ENCODE assay signal across 3 cellular contexts in the genomic region with DNA sequence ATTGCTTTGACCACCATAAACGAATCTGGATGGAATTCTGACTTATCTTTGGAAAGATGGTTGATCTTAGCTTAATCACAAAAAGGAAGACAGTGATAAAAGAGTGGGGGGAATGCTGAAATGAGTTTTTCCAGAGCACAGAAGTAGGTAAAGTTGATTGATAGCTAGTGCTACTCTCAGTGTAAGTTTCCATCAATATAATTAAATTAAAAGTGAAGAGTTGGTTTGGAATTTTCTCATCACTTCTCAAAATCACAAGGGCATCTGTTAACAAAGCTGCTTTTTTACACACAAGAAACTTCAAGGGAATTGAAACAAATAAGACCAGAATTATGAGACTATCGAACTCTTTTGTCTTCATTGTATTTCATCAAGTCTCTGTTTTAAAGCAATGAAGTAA.
"Had no signal": no experiment of that assay in that cellular context is flagged by ENCODE, and none has a peak within 500 bp of the region (broad histone marks: within the 10 kb centered on the region; RNA-seq: fewer than 3 reads in every experiment).

No MANE protein-coding gene starts in this region.

- H3K4me3 ChIP-seq: GM12878 had no signal

- ATAC-seq: GM12878 had no signal

- DNase-seq: GDM1, GF-D8 had no signal
